Comparison of ENCODE assay signal across 9 cellular contexts in genomic region chr6:3454206-3455016, GRCh38. TPM values are rescaled to one million over a fixed set of nuclear protein-coding genes. Genes with fewer than 3 reads are reported as not detected.
DNase-seq lines count a peak whose midpoint lies in the region; ATAC-seq and TF ChIP-seq lines count a peak whose summit lies in the region.
"Had no signal": no experiment of that assay in that cellular context is flagged by ENCODE, and none has a peak within 500 bp of the region (broad histone marks: within the 10 kb centered on the region; RNA-seq: fewer than 3 reads in every experiment).

No MANE protein-coding gene starts in this region.

- H3K4me1 ChIP-seq in ACC112 (ENCODE audit: control insufficient read depth, insufficient read depth, low read length, unreplicated experiment) (peaks cover 13% of the 10 kb centered on the region), IMR-90 (ENCODE audit: control insufficient read depth, insufficient read depth, low read length) (peaks cover 2% of the 10 kb centered on the region; the same call in 1 of the 2 replicates)

- no peak for ATAC-seq in IMR-90 (ENCODE audit: low read depth)

- H3K36me3 ChIP-seq in ACC112 (ENCODE audit: insufficient read depth, low read length), result no peaks in the 10 kb centered on the region
- no peaks in the 10 kb centered on the region for H3K36me3 ChIP-seq in IMR-90 (ENCODE audit: control insufficient read depth, insufficient read depth, low read length)

- CTCF ChIA-PET in IMR-90 (lab: Yijun Ruan, JAX), result interaction anchor here (1.0 kb wide), 1 partner anchor 12 kb away, joined by 4 read pairs; no protein-coding TSS in a partner anchor

- no peak overlapping the region for H2AK5ac ChIP-seq in IMR-90 (ENCODE audit: low read depth, low read length)

- no peak overlapping the region for H4K8ac ChIP-seq in IMR-90 (ENCODE audit: low read depth in 2 of 2, low read length in 2 of 2)

- H3K27ac ChIP-seq in ACC112 (ENCODE audit: low read depth, low read length) (no peak overlapping the region), IMR-90 (ENCODE audit: insufficient read depth, low read length) (no peak overlapping the region), cingulate gyrus (ENCODE audit: low read depth, low read length) (peak overlapping the region; percentile 60)

- H2BK5ac ChIP-seq in IMR-90 (ENCODE audit: low read depth, low read length, poor library complexity, severe bottlenecking), result no peak overlapping the region

- no peak overlapping the region for H2AK9ac ChIP-seq in IMR-90 (replicated peaks; ENCODE audit: low read depth, low read length, poor library complexity)

- no peak overlapping the region for H2BK20ac ChIP-seq in IMR-90 (ENCODE audit: low read depth, low read length)

- H2AFZ ChIP-seq in ACC112 (ENCODE audit: low read length, unreplicated experiment), result no peak overlapping the region
- no peak overlapping the region for H2AFZ ChIP-seq in IMR-90 (replicated peaks; ENCODE audit: low read length, poor library complexity)

- H3K79me1 ChIP-seq in IMR-90 (ENCODE audit: low read depth in 1 of 2, low read length in 2 of 2), result no peaks in the 10 kb centered on the region

- no peak for TF ChIP-seq RAD21 in IMR-90 (IDR thresholded peaks at IDR 0.05; ENCODE audit: low read length)

- H4K91ac ChIP-seq in IMR-90 (ENCODE audit: insufficient read depth, low read depth, low read length), result no peak overlapping the region

- WGBS in IMR-90 (ENCODE audit: extremely low coverage in 2 of 2, insufficient read length in 1 of 2), 2 experiments, result 100% methylated on average over 1 of the region's 7 CpGs; no CpG with 5 or more reads in 1 of the 2 experiments

- dilution Hi-C loops in IMR-90 (cut with HindIII; ENCODE audit: low sequenced_read_pairs, unreplicated experiment), result no loop called here

- H3K4me3 ChIP-seq in ACC112 (ENCODE audit: low read depth, low read length) (peak overlapping the region; percentile 95), IMR-90 (ENCODE audit: insufficient read depth, low read depth, low read length) (no peak overlapping the region)

- H4K5ac ChIP-seq in IMR-90 (ENCODE audit: low read depth, low read length), result no peak overlapping the region

- H3K56ac ChIP-seq in IMR-90 (ENCODE audit: extremely low read depth, insufficient read depth, low read length), result no peak overlapping the region

- TF ChIP-seq POLR2A in IMR-90 (IDR thresholded peaks at IDR 0.05; ENCODE audit: low read depth, low read length), result no peak

- no peak overlapping the region for H3K18ac ChIP-seq in IMR-90 (ENCODE audit: low read depth, low read length)

- intact Hi-C loops in IMR-90 (cut with micrococcal nuclease), result no loop called here

- no peaks in the 10 kb centered on the region for H3K27me3 ChIP-seq in ACC112 (ENCODE audit: insufficient read depth, low read length)
- H3K27me3 ChIP-seq in IMR-90 (ENCODE audit: control insufficient read depth, insufficient read depth, low read length), result peaks cover 64% of the 10 kb centered on the region

- no peaks in the 10 kb centered on the region for H3K9me1 ChIP-seq in IMR-90 (ENCODE audit: insufficient read depth, low read length)

- peaks cover 41% of the 10 kb centered on the region for H3K79me2 ChIP-seq in ACC112 (ENCODE audit: control insufficient read depth, insufficient read depth, low read length, unreplicated experiment)

- H3K4ac ChIP-seq in IMR-90 (ENCODE audit: low read depth, low read length), result no peak overlapping the region

- no peak overlapping the region for H3K9ac ChIP-seq in IMR-90 (ENCODE audit: low read depth, low read length)

- H4K20me1 ChIP-seq in IMR-90 (ENCODE audit: insufficient read depth, low read length), result 0 out of 2 replicates have a peak, but pooled peaks cover 4% of the 10 kb centered on the region

- DNase-seq in IMR-90 (no peak), mesenteric fat pad (ENCODE audit: low spot score) (peak; percentile 28), ecto neural progenitor cell (ENCODE audit: low spot score) (no peak), NCI-H82 treated with DMSO at 0.1 percent for 48 hours (lab: John Stamatoyannopoulos, UW; ENCODE audit: unreplicated experiment) (no peak), cortex of kidney (lab: John Stamatoyannopoulos, UW) (no peak), DMS114 treated with DMSO at 0.1 percent for 48 hours (lab: John Stamatoyannopoulos, UW; ENCODE audit: unreplicated experiment) (no peak)
- DNase-seq: NCI-H1930 had no signal

- H3K14ac ChIP-seq in IMR-90 (replicated peaks; ENCODE audit: low read depth, low read length), result no peak overlapping the region

- no peak overlapping the region for H3K23ac ChIP-seq in IMR-90 (ENCODE audit: low read depth, low read length)

- no peak overlapping the region for H3K4me2 ChIP-seq in IMR-90 (ENCODE audit: low read depth, low read length)

- H3K9me3 ChIP-seq in IMR-90 (ENCODE audit: control insufficient read depth, insufficient read depth, low read length), result no peaks in the 10 kb centered on the region

- no peak overlapping the region for H2BK15ac ChIP-seq in IMR-90 (ENCODE audit: low read depth, low read length)

- in situ Hi-C loops in IMR-90 (cut with MboI; ENCODE audit: low sequenced_read_pairs), result no loop called here

- POLR2A ChIA-PET in IMR-90 (lab: Charles Lee; ENCODE audit: unreplicated experiment), result no interaction called here

- no peak for TF ChIP-seq CTCF in IMR-90 (conservative IDR thresholded peaks at IDR 0.05; ENCODE audit: low read depth, low read length)

- no peak overlapping the region for H2BK120ac ChIP-seq in IMR-90 (ENCODE audit: low read depth, low read length)

- BruUV-seq in IMR-90 (replicated peaks; lab: Mats Ljungman, UMichigan), result no TSS peak

TF ChIP-seq in IMR-90, 13 proteins besides CTCF, POLR2A, EP300 and RAD21:
- TF ChIP-seq BHLHE40 (IDR thresholded peaks at IDR 0.05; ENCODE audit: low read depth, low read length), result no peak
- 0 out of 2 replicates have a peak, but pooled peaks have one; percentile 25 for TF ChIP-seq CEBPB (IDR thresholded peaks at IDR 0.05; ENCODE audit: low read depth, low read length)

RNA-seq across cellular contexts. Expression of gene SLC22A23, which starts 2.4 kb away (rescaled TPM):
- total RNA-seq in IMR-90 (2012; rRNA removed) (0.56 and 0.72 TPM in 2 replicates), mesenteric fat pad (23.8 TPM)
- 1.1 and 1.6 TPM in 2 replicates for polyA plus RNA-seq in IMR-90 (2012; rRNA removed)
- polyA plus RNA-seq in IMR-90 (2012; cell fraction: cytosol; rRNA removed), result 1.2 and 1.9 TPM in 2 replicates
- polyA plus RNA-seq in IMR-90 (2012; cell fraction: nucleus; rRNA removed; ENCODE audit: low replicate concordance), result 1.9 TPM in 2 replicates

Comparison
In these comparisons a context has a peak if more than half of its experiments do, and no peak if none do; other contexts are left out.
1. RNA of gene SLC22A23, which starts 2.4 kb away (total RNA-seq): 23.8 TPM in mesenteric fat pad (single experiment); 0.56 to 0.72 TPM in IMR-90; every median in the first group is over 10 times any median in the second.